ENCODE assay signal across 1 cellular context in the genomic region with DNA sequence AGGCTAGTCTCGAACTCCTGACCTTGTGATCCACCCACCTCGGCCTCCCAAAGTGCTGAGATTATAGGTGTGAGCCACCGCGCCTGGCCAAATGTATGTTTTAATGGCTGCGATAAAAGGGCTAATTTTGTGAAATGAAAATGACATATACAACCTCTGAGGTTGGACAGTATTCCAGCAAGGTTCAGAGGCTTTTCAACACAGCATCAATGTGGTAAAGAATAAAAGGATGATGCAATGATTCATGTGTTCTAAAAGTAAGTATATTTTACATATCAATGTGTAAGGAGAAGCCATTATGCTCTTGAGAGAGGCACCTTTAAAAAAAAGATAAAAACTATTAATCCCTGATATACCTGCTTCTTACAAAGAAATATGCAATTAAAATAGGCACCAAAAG.
TF ChIP-seq lines count a peak whose summit lies in the region.

No MANE protein-coding gene starts in this region.

TF ChIP-seq in K562, 482 proteins besides CTCF, POLR2A, EP300 and RAD21 (continued from another document):
- TF ChIP-seq CEBPG (CRISPR knock-in tag; IDR thresholded peaks at IDR 0.05) (no peak), CEBPG (tag; conservative IDR thresholded peaks at IDR 0.05 in 1 of 2, IDR thresholded peaks at IDR 0.05 in 1 of 2) (peak; percentile 65 to 68)
